ENCODE assay signal across 14 cellular contexts in genomic region chr10:112520864-112521263, GRCh38.
DNase-seq lines count a peak whose midpoint lies in the region; ATAC-seq and TF ChIP-seq lines count a peak whose summit lies in the region.
"Had no signal": no experiment of that assay in that cellular context is flagged by ENCODE, and none has a peak within 500 bp of the region (broad histone marks: within the 10 kb centered on the region; RNA-seq: fewer than 3 reads in every experiment).

No MANE protein-coding gene starts in this region.

- H3K36me3 Mint-ChIP-seq in stimulated activated naive B cell treated with anti-CD40 and anti-IgM and Interleukin-4, amounts not matched to agents 10 μg/mL and 1 μg/mL and 100 μg/mL, for 72 hours, result peaks cover 0 to 4% of the 10 kb centered on the region in 2 donors
- H3K36me3 Mint-ChIP-seq: CD4-positive, CD25-positive, alpha-beta regulatory T cell had no signal

- no peak overlapping the region for H3K4me3 ChIP-seq in HCT116 (replicated peaks in 1 of 2; ENCODE audit: low read depth in 1 of 2, low read length in 2 of 2)
- H3K4me3 ChIP-seq: BLaER1 treated with 17β-estradiol and CSF1 and Interleukin-3, amounts not matched to agents 10 nM and 100 nM had no signal

- H3K27ac Mint-ChIP-seq in stimulated activated naive B cell treated with anti-CD40 and anti-IgM and Interleukin-4, amounts not matched to agents 10 μg/mL and 1 μg/mL and 100 μg/mL, for 72 hours, result no peak overlapping the region
- H3K27ac Mint-ChIP-seq: CD4-positive, CD25-positive, alpha-beta regulatory T cell had no signal

- no peaks in the 10 kb centered on the region for H3K27me3 Mint-ChIP-seq in stimulated activated naive B cell treated with anti-CD40 and anti-IgM and Interleukin-4, amounts not matched to agents 10 μg/mL and 1 μg/mL and 100 μg/mL, for 72 hours
- H3K27me3 Mint-ChIP-seq: CD4-positive, CD25-positive, alpha-beta regulatory T cell had no signal

- RAD21 ChIA-PET in HCT116 (lab: Charles Lee; ENCODE audit: low non-redundant PET in 1 of 2, low total read pairs in 2 of 2, uncharacterized antibody in 2 of 2, unreplicated experiment in 2 of 2), result no interaction called here

- intact Hi-C loops in HCT116 (cut with micrococcal nuclease), result no loop called here

- no peaks in the 10 kb centered on the region for H4K20me1 ChIP-seq in HCT116 (ENCODE audit: insufficient read depth)

- peak overlapping the region; percentile 65 for H3K4me2 ChIP-seq in HCT116 (ENCODE audit: low read length)

- H2AFZ ChIP-seq in HCT116 (ENCODE audit: low read depth, low read length, poor library complexity, severe bottlenecking), result no peak overlapping the region

- no peak for TF ChIP-seq CTCF in HCT116 (IDR thresholded peaks at IDR 0.05 in 2 of 3, conservative IDR thresholded peaks at IDR 0.05 in 1 of 3; ENCODE audit: borderline replicate concordance in 1 of 3, insufficient read depth in 1 of 3, low read depth in 2 of 3, low read length in 2 of 3)

- no peak overlapping the region for H3K4me3 Mint-ChIP-seq in stimulated activated naive B cell treated with anti-CD40 and anti-IgM and Interleukin-4, amounts not matched to agents 10 μg/mL and 1 μg/mL and 100 μg/mL, for 72 hours
- H3K4me3 Mint-ChIP-seq: CD4-positive, CD25-positive, alpha-beta regulatory T cell had no signal

- TF ChIP-seq POLR2A in HCT116 (IDR thresholded peaks at IDR 0.05; ENCODE audit: borderline replicate concordance, extremely low read depth, insufficient read depth, insufficient read length), result no peak

- H3K4me1 Mint-ChIP-seq in stimulated activated naive B cell treated with anti-CD40 and anti-IgM and Interleukin-4, amounts not matched to agents 10 μg/mL and 1 μg/mL and 100 μg/mL, for 72 hours, result peaks cover 8 to 11% of the 10 kb centered on the region in 2 donors

- H3K9ac ChIP-seq in HCT116 (ENCODE audit: low read length), result peak overlapping the region; percentile 69
- H3K9ac ChIP-seq: BLaER1 treated with 17β-estradiol and CSF1 and Interleukin-3, amounts not matched to agents 10 nM and 100 nM had no signal

- peak overlapping the region; percentile 90 for H3K27ac ChIP-seq in HCT116 (ENCODE audit: low read depth, low read length)
- H3K27ac ChIP-seq: BLaER1 treated with 17β-estradiol and CSF1 and Interleukin-3, amounts not matched to agents 10 nM and 100 nM had no signal

- no peaks in the 10 kb centered on the region for H3K9me2 ChIP-seq in HCT116 (ENCODE audit: insufficient read depth)

- POLR2A ChIA-PET in HCT116 (lab: Charles Lee), result interaction anchor here (0.7 to 5.6 kb wide), 4 partner anchors 13 to 57 kb away, joined by 3 to 37 read pairs (median 6); no protein-coding TSS in a partner anchor

- peaks cover 86 to 100% of the 10 kb centered on the region in 2 experiments for H3K4me1 ChIP-seq in HCT116 (ENCODE audit: control insufficient read depth in 1 of 2, insufficient read depth in 2 of 2, low read length in 2 of 2)

- no peak for TF ChIP-seq RAD21 in HCT116 (IDR thresholded peaks at IDR 0.05; ENCODE audit: low read depth)

- no peaks in the 10 kb centered on the region for H3K9me3 Mint-ChIP-seq in stimulated activated naive B cell treated with anti-CD40 and anti-IgM and Interleukin-4, amounts not matched to agents 10 μg/mL and 1 μg/mL and 100 μg/mL, for 72 hours
- H3K9me3 Mint-ChIP-seq: CD4-positive, CD25-positive, alpha-beta regulatory T cell had no signal

- no peaks in the 10 kb centered on the region for H3K9me3 ChIP-seq in HCT116 (ENCODE audit: control insufficient read depth in 1 of 2, insufficient read depth in 1 of 2, low read depth in 1 of 2, low read length in 2 of 2)
- H3K9me3 ChIP-seq: BLaER1 treated with 17β-estradiol and CSF1 and Interleukin-3, amounts not matched to agents 10 nM and 100 nM had no signal

- ATAC-seq in HCT116, result no peak
- peak; percentile 94 to 97 for ATAC-seq in stimulated activated naive B cell treated with anti-CD40 and anti-IgM and Interleukin-4, amounts not matched to agents 10 μg/mL and 1 μg/mL and 100 μg/mL, for 72 hours (replicated peaks)
- ATAC-seq in GM21423 (IDR thresholded peaks at IDR 0.05; ENCODE audit: unreplicated experiment), result no peak
- no peak for ATAC-seq in HG02981 (IDR thresholded peaks at IDR 0.05; ENCODE audit: unreplicated experiment)
- ATAC-seq: HepG2 had no signal

- no TSS peak for BruUV-seq in HCT116 (replicated peaks; lab: Mats Ljungman, UMichigan)

- DNase-seq in EH (ENCODE audit: low read depth) (peak; percentile 29), HCT116 (ENCODE audit: low read depth, low spot score) (no peak), cerebellum (ENCODE audit: low spot score) (peak; percentile 22), NCI-H1436 (lab: John Stamatoyannopoulos, UW) (no peak)
- DNase-seq in stimulated activated naive B cell treated with anti-CD40 and anti-IgM and Interleukin-4, amounts not matched to agents 10 μg/mL and 1 μg/mL and 100 μg/mL, for 72 hours, result no peak
- DNase-seq: 8988T; ACHN; CD4-positive, CD25-positive, alpha-beta regulatory T cell; DMS53; HCEC 1CT had no signal

- no peaks in the 10 kb centered on the region for H3K27me3 ChIP-seq in HCT116 (ENCODE audit: insufficient read depth, low read length)
- H3K27me3 ChIP-seq: BLaER1 treated with 17β-estradiol and CSF1 and Interleukin-3, amounts not matched to agents 10 nM and 100 nM had no signal

- CTCF ChIA-PET in HCT116 (lab: Charles Lee), result interaction anchor here (1.0 kb wide), 1 partner anchor 11 kb away, joined by 3 read pairs; no protein-coding TSS in a partner anchor

- H3K79me2 ChIP-seq in HCT116 (ENCODE audit: insufficient read depth, low read length), result peaks cover 71% of the 10 kb centered on the region

- no peaks in the 10 kb centered on the region for H3K36me3 ChIP-seq in HCT116 (ENCODE audit: control insufficient read depth in 1 of 2, insufficient read depth in 2 of 2, low read length in 2 of 2)
- H3K36me3 ChIP-seq: BLaER1 treated with 17β-estradiol and CSF1 and Interleukin-3, amounts not matched to agents 10 nM and 100 nM had no signal

TF ChIP-seq in HCT116, 20 proteins besides CTCF, POLR2A, EP300 and RAD21:
- no peak for TF ChIP-seq SIN3A (IDR thresholded peaks at IDR 0.05; ENCODE audit: low read depth)
- no peak for TF ChIP-seq TCF7L2 (IDR thresholded peaks at IDR 0.05; ENCODE audit: borderline replicate concordance, extremely low read depth, insufficient read depth, insufficient read length)
- no peak for TF ChIP-seq SRF (IDR thresholded peaks at IDR 0.05; ENCODE audit: low read depth)
- no peak for TF ChIP-seq POLR2AphosphoS5 (IDR thresholded peaks at IDR 0.05; ENCODE audit: low read depth, low read length)
- TF ChIP-seq, protein P1, sequence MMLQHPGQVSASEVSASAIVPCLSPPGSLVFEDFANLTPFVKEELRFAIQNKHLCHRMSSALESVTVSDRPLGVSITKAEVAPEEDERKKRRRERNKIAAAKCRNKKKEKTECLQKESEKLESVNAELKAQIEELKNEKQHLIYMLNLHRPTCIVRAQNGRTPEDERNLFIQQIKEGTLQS (IDR thresholded peaks at IDR 0.05), result no peak
- no peak for TF ChIP-seq FOSL1 (IDR thresholded peaks at IDR 0.05; ENCODE audit: low read depth)
- TF ChIP-seq, protein P2, sequence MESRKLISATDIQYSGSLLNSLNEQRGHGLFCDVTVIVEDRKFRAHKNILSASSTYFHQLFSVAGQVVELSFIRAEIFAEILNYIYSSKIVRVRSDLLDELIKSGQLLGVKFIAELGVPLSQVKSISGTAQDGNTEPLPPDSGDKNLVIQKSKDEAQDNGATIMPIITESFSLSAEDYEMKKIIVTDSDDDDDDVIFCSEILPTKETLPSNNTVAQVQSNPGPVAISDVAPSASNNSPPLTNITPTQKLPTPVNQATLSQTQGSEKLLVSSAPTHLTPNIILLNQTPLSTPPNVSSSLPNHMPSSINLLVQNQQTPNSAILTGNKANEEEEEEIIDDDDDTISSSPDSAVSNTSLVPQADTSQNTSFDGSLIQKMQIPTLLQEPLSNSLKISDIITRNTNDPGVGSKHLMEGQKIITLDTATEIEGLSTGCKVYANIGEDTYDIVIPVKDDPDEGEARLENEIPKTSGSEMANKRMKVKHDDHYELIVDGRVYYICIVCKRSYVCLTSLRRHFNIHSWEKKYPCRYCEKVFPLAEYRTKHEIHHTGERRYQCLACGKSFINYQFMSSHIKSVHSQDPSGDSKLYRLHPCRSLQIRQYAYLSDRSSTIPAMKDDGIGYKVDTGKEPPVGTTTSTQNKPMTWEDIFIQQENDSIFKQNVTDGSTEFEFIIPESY (IDR thresholded peaks at IDR 0.05; ENCODE audit: extremely low read depth, insufficient replicate concordance, low read length), result no peak

Comparison
In these comparisons a context has a peak if more than half of its experiments do, and no peak if none do; other contexts are left out.
1. DNase-seq: peak in EH (single experiment) and cerebellum (single experiment); none in HCT116 (single experiment), stimulated activated naive B cell treated with anti-CD40 and anti-IgM and Interleukin-4, amounts not matched to agents 10 μg/mL and 1 μg/mL and 100 μg/mL, for 72 hours (single experiment) and NCI-H1436 (single experiment).
2. ATAC-seq: peak in stimulated activated naive B cell treated with anti-CD40 and anti-IgM and Interleukin-4, amounts not matched to agents 10 μg/mL and 1 μg/mL and 100 μg/mL, for 72 hours (2 of 2); none in HCT116 (single experiment), GM21423 (single experiment) and HG02981 (single experiment).